In genomic region chr11:101061606-101062005, GRCh38 we compare ENCODE assay signal across 27 cellular contexts.
A peak's percentile ranks its signal among the peaks of the same experiment; 100 is the strongest.
DNase-seq lines count a peak whose midpoint lies in the region; ATAC-seq and TF ChIP-seq lines count a peak whose summit lies in the region.
"Had no signal": no experiment of that assay in that cellular context is flagged by ENCODE, and none has a peak within 500 bp of the region (broad histone marks: within the 10 kb centered on the region; RNA-seq: fewer than 3 reads in every experiment).

No MANE protein-coding gene starts in this region.

- no peak overlapping the region for H3K9ac ChIP-seq in fibroblast of lung (ENCODE audit: insufficient read depth, low read length)

- TF ChIP-seq POLR2A in erythroblast (IDR thresholded peaks at IDR 0.05; ENCODE audit: low read length) = no peak

- no peak overlapping the region for H3K27ac ChIP-seq in fibroblast of lung (ENCODE audit: insufficient read depth, low read length)
- H3K27ac ChIP-seq: 22Rv1, gastroesophageal sphincter, SJSA1, stomach, tibial nerve had no signal

- no peaks in the 10 kb centered on the region for H3K9me3 ChIP-seq in fibroblast of lung (ENCODE audit: control insufficient read depth, insufficient read depth, low read depth, low read length)
- H3K9me3 ChIP-seq: gastroesophageal sphincter, SJSA1, stomach, tibial nerve had no signal

- TF ChIP-seq CTCF in fibroblast of lung (conservative IDR thresholded peaks at IDR 0.05 in 1 of 2, IDR thresholded peaks at IDR 0.05 in 1 of 2; ENCODE audit: low read depth in 1 of 2, low read length in 2 of 2) = no peak

- H3K4me3 ChIP-seq in fibroblast of lung (replicated peaks in 1 of 4; ENCODE audit: control extremely low read depth in 1 of 4, insufficient read depth in 1 of 4, low read depth in 3 of 4, low read length in 4 of 4) = no peak overlapping the region
- H3K4me3 ChIP-seq: gastroesophageal sphincter, SJSA1, stomach, tibial nerve had no signal

- H3K79me2 ChIP-seq in fibroblast of lung (ENCODE audit: control insufficient read depth, insufficient read depth, low read length) = no peaks in the 10 kb centered on the region

- H2AFZ ChIP-seq in fibroblast of lung (ENCODE audit: low read length) = no peak overlapping the region

- no peak overlapping the region for H3K4me2 ChIP-seq in fibroblast of lung (ENCODE audit: extremely low read depth, insufficient read depth, low read length)

- no peaks in the 10 kb centered on the region for H4K20me1 ChIP-seq in fibroblast of lung (ENCODE audit: control insufficient read depth, extremely low read depth, insufficient read depth, low read length)

- intact Hi-C loops in Right ventricle myocardium inferior (cut with DNase I) (no loop called here), cardiac septum (cut with DNase I) (no loop called here)

- no peaks in the 10 kb centered on the region for H3K4me1 ChIP-seq in fibroblast of lung (ENCODE audit: control insufficient read depth, extremely low read depth, insufficient read depth, low read length)
- H3K4me1 ChIP-seq: gastroesophageal sphincter, SJSA1, stomach, tibial nerve had no signal

- DNase-seq in Right ventricle myocardium inferior (ENCODE audit: missing footprints) = no peak
- DNase-seq in cardiac septum (ENCODE audit: low spot score) = no peak
- DNase-seq in fibroblast of lung (ENCODE audit: low read depth in 2 of 2) = peak; percentile 14 to 58
- peak; percentile 63 for DNase-seq in kidney glomerular epithelial cell (lab: John Stamatoyannopoulos, UW)
- DNase-seq in SKM-1 treated with dmso at 0.1 percent for 144 hours (lab: John Stamatoyannopoulos, UW; ENCODE audit: unreplicated experiment) = no peak
- DNase-seq in erythroblast (lab: John Stamatoyannopoulos, UW) = no peak
- DNase-seq in DMS53 treated with DMSO at 0.1 percent for 48 hours (lab: John Stamatoyannopoulos, UW; ENCODE audit: unreplicated experiment) = no peak
- no peak for DNase-seq in AG08395 (ENCODE audit: low spot score)
- DNase-seq: activated CD4-positive, CD25-positive, alpha-beta regulatory T cell treated with anti-CD3 and anti-CD28 coated beads, Interleukin-2, amount 50 U/mL, for 72 hours; activated CD8-positive, alpha-beta T cell treated with anti-CD3 and anti-CD28 coated beads, Interleukin-2, amount 10 ng/mL, durations not matched to agents 7 days and 5 days; activated naive CD4-positive, alpha-beta T cell treated with Interleukin-2 at 50 U/mL for 16 hours; AML-193; amygdala; CD8-positive, alpha-beta T cell; DMS53; islet precursor cell; KG1; NCI-H1436; NCI-H2171; NCI-H524 treated with DMSO at 0.1 percent for 48 hours; stimulated activated CD8-positive, alpha-beta memory T cell treated with anti-CD3 and anti-CD28 coated beads, Interleukin-4, amount 100 ng/mL, for 48 hours; stomach had no signal

- ATAC-seq in Right ventricle myocardium inferior = peak; percentile 88
- ATAC-seq: activated CD8-positive, alpha-beta T cell treated with anti-CD3 and anti-CD28 coated beads, Interleukin-2, amount 10 ng/mL, durations not matched to agents 7 days and 5 days; CD8-positive, alpha-beta T cell; gastroesophageal sphincter; Panc1 had no signal

- no peaks in the 10 kb centered on the region for H3K27me3 ChIP-seq in fibroblast of lung (ENCODE audit: control insufficient read depth, insufficient read depth, low read length)
- H3K27me3 ChIP-seq: gastroesophageal sphincter, SJSA1, stomach, tibial nerve had no signal

- H3K36me3 ChIP-seq in fibroblast of lung (ENCODE audit: control insufficient read depth, insufficient read depth, low read length) = no peaks in the 10 kb centered on the region
- H3K36me3 ChIP-seq: gastroesophageal sphincter, SJSA1, stomach, tibial nerve had no signal

Comparison
In these comparisons a context has a peak if more than half of its experiments do, and no peak if none do; other contexts are left out.
1. DNase-seq: peak in fibroblast of lung (2 of 2) and kidney glomerular epithelial cell (single experiment); none in Right ventricle myocardium inferior (single experiment), cardiac septum (single experiment), SKM-1 treated with dmso at 0.1 percent for 144 hours (single experiment), erythroblast (0 of 2), DMS53 treated with DMSO at 0.1 percent for 48 hours (single experiment) and AG08395 (single experiment).